ENCODE assay signal across 1 cellular context in genomic region chr16:81488687-81489411, GRCh38.
TF ChIP-seq lines count a peak whose summit lies in the region.

No MANE protein-coding gene starts in this region.

TF ChIP-seq in GM12878, 131 proteins besides CTCF, POLR2A, EP300 and RAD21:
- TF ChIP-seq EED (IDR thresholded peaks at IDR 0.05; ENCODE audit: low read depth), result no peak
- TF ChIP-seq ATF2 (IDR thresholded peaks at IDR 0.05; ENCODE audit: low read length), result no peak
- TF ChIP-seq STAT3 (IDR thresholded peaks at IDR 0.05; ENCODE audit: low read depth, low read length), result no peak
- TF ChIP-seq IKZF1 (conservative IDR thresholded peaks at IDR 0.05), result no peak
- TF ChIP-seq CHD1 (IDR thresholded peaks at IDR 0.05; ENCODE audit: low read depth, low read length), result no peak
- no peak for TF ChIP-seq ATF3 (IDR thresholded peaks at IDR 0.05; ENCODE audit: borderline replicate concordance, extremely low read depth, low read depth, low read length)
- no peak for TF ChIP-seq SIX5 (IDR thresholded peaks at IDR 0.05; ENCODE audit: low read depth, low read length, severe bottlenecking)
- no peak for TF ChIP-seq BCLAF1 (IDR thresholded peaks at IDR 0.05)
- no peak for TF ChIP-seq RUNX3 (IDR thresholded peaks at IDR 0.05; ENCODE audit: low read length)
- no peak for TF ChIP-seq NFIC (IDR thresholded peaks at IDR 0.05; ENCODE audit: low read depth, low read length)
- no peak for TF ChIP-seq SIN3A (IDR thresholded peaks at IDR 0.05; ENCODE audit: low read depth, low read length)
- TF ChIP-seq USF1 (IDR thresholded peaks at IDR 0.05; ENCODE audit: borderline replicate concordance, extremely low read length, insufficient read depth, low read depth, low read length), result no peak
- no peak for TF ChIP-seq YBX1 (IDR thresholded peaks at IDR 0.05)
TF ChIP-seq in GM12878: peak in this region for 0.
